13 cellular contexts compared by ENCODE assay signal in genomic region chr3:172634948-172635347, GRCh38.
"Had no signal": no experiment of that assay in that cellular context is flagged by ENCODE, and none has a peak within 500 bp of the region (broad histone marks: within the 10 kb centered on the region; RNA-seq: fewer than 3 reads in every experiment).

No MANE protein-coding gene starts in this region.

- H3K9me3 ChIP-seq: mucosa of descending colon, psoas muscle, sigmoid colon, uterus had no signal

- H3K4me1 ChIP-seq: psoas muscle, uterus had no signal

- H3K4me3 ChIP-seq: mucosa of descending colon, psoas muscle, sigmoid colon, uterus had no signal

- H3K27ac ChIP-seq: psoas muscle, uterus had no signal

- DNase-seq: activated CD4-positive, alpha-beta T cell treated with anti-CD3 and anti-CD28 coated beads, Interleukin-2, amount 50 U/mL, for 1 hour; activated gamma-delta T cell; activated naive CD8-positive, alpha-beta T cell treated with anti-CD3 and anti-CD28 coated beads for 36 hours; activated T-cell treated with anti-CD3 and anti-CD28 coated beads for 4 hours; hippocampal formation; left cardiac atrium; mucosa of descending colon; occipital lobe; psoas muscle; sigmoid colon; stimulated activated naive CD8-positive, alpha-beta T cell treated with anti-CD3 and anti-CD28 coated beads, Interleukin-15, Interleukin-2, amounts not matched to agents 100 U/mL and 50 U/mL, for 24 hours; uterus had no signal

- H3K27me3 ChIP-seq: sigmoid colon, uterus had no signal

- H3K9me3 Mint-ChIP-seq: activated naive CD8-positive, alpha-beta T cell treated with anti-CD3 and anti-CD28 coated beads for 36 hours; nephron had no signal

- H3K36me3 ChIP-seq: uterus had no signal

- H3K27me3 Mint-ChIP-seq: activated naive CD8-positive, alpha-beta T cell treated with anti-CD3 and anti-CD28 coated beads for 36 hours had no signal

- H3K27ac Mint-ChIP-seq: activated naive CD8-positive, alpha-beta T cell treated with anti-CD3 and anti-CD28 coated beads for 36 hours; nephron had no signal

- H3K4me3 Mint-ChIP-seq: activated naive CD8-positive, alpha-beta T cell treated with anti-CD3 and anti-CD28 coated beads for 36 hours; nephron had no signal
